8 cellular contexts compared by ENCODE assay signal in genomic region chr5:86244153-86244552, GRCh38.
"Had no signal": no experiment of that assay in that cellular context is flagged by ENCODE, and none has a peak within 500 bp of the region (broad histone marks: within the 10 kb centered on the region; RNA-seq: fewer than 3 reads in every experiment).

No MANE protein-coding gene starts in this region.

- H3K4me3 ChIP-seq: GM23338 had no signal

- DNase-seq: H9, HCEC 1CT, HFFc6, Kasumi-1, KG1 had no signal

- H3K4me2 ChIP-seq: GM23338 had no signal

- FAIRE-seq: H1, H54 had no signal

- ATAC-seq: GM23338 had no signal

- H2AFZ ChIP-seq: GM23338 had no signal
